Comparison of ENCODE assay signal across 1 cellular context in the genomic region with DNA sequence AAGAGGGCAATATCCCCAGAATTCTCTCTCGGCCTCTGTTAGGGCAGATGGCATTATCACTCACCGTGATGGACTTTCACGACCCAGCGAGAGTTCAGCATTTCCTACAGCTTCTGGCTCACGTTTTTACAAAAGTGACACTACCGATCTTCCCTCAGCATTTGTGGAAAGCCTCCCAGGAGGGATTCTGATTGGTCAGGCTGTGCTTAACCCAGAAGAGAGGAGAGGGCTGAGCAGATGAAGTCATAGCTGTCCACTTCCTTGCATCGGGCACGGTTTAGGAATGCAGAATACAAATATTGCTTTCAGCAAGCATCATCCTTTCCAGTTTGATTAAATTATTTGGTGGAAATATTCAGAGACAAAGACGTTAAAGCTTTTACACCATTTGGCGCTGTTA.
TF ChIP-seq lines count a peak whose summit lies in the region.

No MANE protein-coding gene starts in this region.

TF ChIP-seq in IMR-90, 13 proteins besides CTCF, POLR2A, EP300 and RAD21:
- TF ChIP-seq, protein P1, sequence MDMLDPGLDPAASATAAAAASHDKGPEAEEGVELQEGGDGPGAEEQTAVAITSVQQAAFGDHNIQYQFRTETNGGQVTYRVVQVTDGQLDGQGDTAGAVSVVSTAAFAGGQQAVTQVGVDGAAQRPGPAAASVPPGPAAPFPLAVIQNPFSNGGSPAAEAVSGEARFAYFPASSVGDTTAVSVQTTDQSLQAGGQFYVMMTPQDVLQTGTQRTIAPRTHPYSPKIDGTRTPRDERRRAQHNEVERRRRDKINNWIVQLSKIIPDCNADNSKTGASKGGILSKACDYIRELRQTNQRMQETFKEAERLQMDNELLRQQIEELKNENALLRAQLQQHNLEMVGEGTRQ (IDR thresholded peaks at IDR 0.05; ENCODE audit: low read depth, low read length), result no peak
- TF ChIP-seq SMC3 (IDR thresholded peaks at IDR 0.05; ENCODE audit: low read depth, low read length), result no peak
- no peak for TF ChIP-seq CEBPB (IDR thresholded peaks at IDR 0.05; ENCODE audit: low read depth, low read length)
- no peak for TF ChIP-seq NFE2L2 (IDR thresholded peaks at IDR 0.05; ENCODE audit: low read depth, low read length)
- no peak for TF ChIP-seq MAZ (IDR thresholded peaks at IDR 0.05; ENCODE audit: borderline replicate concordance, low read depth, low read length)
- no peak for TF ChIP-seq RFX5 (IDR thresholded peaks at IDR 0.05; ENCODE audit: low read depth, low read length)
TF ChIP-seq in IMR-90: peak in this region for 0.
